21 cellular contexts compared by ENCODE assay signal in the genomic region with DNA sequence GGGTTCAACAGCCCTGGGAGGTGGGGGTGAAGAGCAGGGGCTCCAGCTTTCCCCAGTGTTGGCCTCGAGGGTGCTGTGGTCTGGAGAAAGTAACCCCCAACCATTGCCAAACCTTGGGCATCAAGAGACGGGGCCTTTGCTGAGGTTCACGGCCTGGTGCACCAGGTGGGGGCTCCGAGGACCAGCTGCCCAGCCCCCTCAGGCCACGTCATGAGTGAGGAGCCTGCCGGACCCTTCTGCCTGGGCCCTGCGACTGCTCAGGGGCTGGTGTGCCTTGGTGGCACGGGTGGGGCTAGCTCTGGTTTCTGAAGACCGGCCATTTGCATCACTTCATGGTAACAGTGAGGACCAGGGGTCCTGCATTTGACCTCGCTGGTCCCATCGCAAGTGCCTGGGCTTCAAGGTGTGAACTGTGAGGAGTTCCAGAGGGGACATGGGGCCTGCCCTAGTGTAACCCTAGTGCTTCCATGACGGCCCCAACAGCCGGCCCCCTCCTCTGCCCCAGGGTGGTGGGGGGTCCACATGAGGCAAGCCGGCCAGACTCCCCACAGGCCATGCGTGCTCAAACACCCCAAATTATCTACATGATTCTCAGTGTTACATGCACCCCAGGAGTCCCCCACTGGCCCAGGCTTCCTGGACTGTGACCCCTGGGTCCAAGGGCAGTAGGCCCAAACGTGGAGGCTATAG.
"Had no signal": no experiment of that assay in that cellular context is flagged by ENCODE, and none has a peak within 500 bp of the region (broad histone marks: within the 10 kb centered on the region; RNA-seq: fewer than 3 reads in every experiment).

No MANE protein-coding gene starts in this region.

- DNase-seq: activated CD4-positive, alpha-beta memory T cell treated with anti-CD3 and anti-CD28 coated beads for 36 hours; activated CD4-positive, alpha-beta T cell treated with anti-CD3 and anti-CD28 coated beads for 4 hours; activated naive CD4-positive, alpha-beta T cell treated with anti-CD3 and anti-CD28 coated beads for 36 hours; activated T-cell treated with anti-CD3 and anti-CD28 coated beads, Interleukin-2, amount 50 U/mL, for 24 hours; central memory CD4-positive, alpha-beta T cell; colonic mucosa; endodermal cell; foreskin fibroblast; hypothalamus; occipital lobe; stimulated activated CD4-positive, alpha-beta T cell treated with anti-CD3 and anti-CD28 coated beads, Interleukin-4, amount 100 ng/mL, for 1 hour; stimulated activated naive CD8-positive, alpha-beta T cell treated with anti-CD3 and anti-CD28 coated beads, Interleukin-15, amount 100 ng/mL, for 72 hours; SW 1271; T-helper 2 cell had no signal

- H3K27me3 ChIP-seq: colonic mucosa, suprapubic skin had no signal

- H3K4me3 ChIP-seq: colonic mucosa, suprapubic skin had no signal

- H3K27ac ChIP-seq: colonic mucosa, epithelial cell of prostate, suprapubic skin had no signal

- H3K36me3 ChIP-seq: colonic mucosa, suprapubic skin had no signal

- H3K9me3 Mint-ChIP-seq: activated CD4-positive, alpha-beta memory T cell treated with anti-CD3 and anti-CD28 coated beads for 36 hours; activated naive CD4-positive, alpha-beta T cell treated with anti-CD3 and anti-CD28 coated beads for 36 hours; activated T-cell treated with anti-CD3 and anti-CD28 coated beads, Interleukin-2, amount 50 U/mL, for 24 hours; activated T-helper 2 cell treated with anti-CD3 and anti-CD28 coated beads, Interferon-gamma antibody, Interleukin-2, Interleukin-4, amounts not matched to agents 10 μg/mL and 5 μg/mL and 100 μg/mL, durations not matched to agents 14 hours and 24 hours and 36 hours; brain; endodermal cell; nephron; stimulated activated naive CD8-positive, alpha-beta T cell treated with anti-CD3 and anti-CD28 coated beads, Interleukin-15, amount 100 ng/mL, for 72 hours; type B pancreatic cell had no signal

- H3K27ac Mint-ChIP-seq: activated CD4-positive, alpha-beta memory T cell treated with anti-CD3 and anti-CD28 coated beads for 36 hours; activated naive CD4-positive, alpha-beta T cell treated with anti-CD3 and anti-CD28 coated beads for 36 hours; activated T-cell treated with anti-CD3 and anti-CD28 coated beads, Interleukin-2, amount 50 U/mL, for 24 hours; activated T-helper 2 cell treated with anti-CD3 and anti-CD28 coated beads, Interferon-gamma antibody, Interleukin-2, Interleukin-4, amounts not matched to agents 10 μg/mL and 5 μg/mL and 100 μg/mL, durations not matched to agents 14 hours and 24 hours and 36 hours; endodermal cell; progenitor cell of endocrine pancreas; stimulated activated naive CD8-positive, alpha-beta T cell treated with anti-CD3 and anti-CD28 coated beads, Interleukin-15, amount 100 ng/mL, for 72 hours; type B pancreatic cell had no signal

- H3K9me3 ChIP-seq: colonic mucosa, suprapubic skin had no signal

- H3K27me3 Mint-ChIP-seq: activated CD4-positive, alpha-beta memory T cell treated with anti-CD3 and anti-CD28 coated beads for 36 hours; activated T-cell treated with anti-CD3 and anti-CD28 coated beads, Interleukin-2, amount 50 U/mL, for 24 hours; brain; progenitor cell of endocrine pancreas; stimulated activated naive CD8-positive, alpha-beta T cell treated with anti-CD3 and anti-CD28 coated beads, Interleukin-15, amount 100 ng/mL, for 72 hours; type B pancreatic cell had no signal

- H3K4me1 Mint-ChIP-seq: endodermal cell had no signal

- H3K4me1 ChIP-seq: colonic mucosa had no signal

- H3K4me3 Mint-ChIP-seq: activated CD4-positive, alpha-beta memory T cell treated with anti-CD3 and anti-CD28 coated beads for 36 hours; activated naive CD4-positive, alpha-beta T cell treated with anti-CD3 and anti-CD28 coated beads for 36 hours; activated T-cell treated with anti-CD3 and anti-CD28 coated beads, Interleukin-2, amount 50 U/mL, for 24 hours; brain; endodermal cell; nephron; stimulated activated naive CD8-positive, alpha-beta T cell treated with anti-CD3 and anti-CD28 coated beads, Interleukin-15, amount 100 ng/mL, for 72 hours; type B pancreatic cell had no signal

- ATAC-seq: stimulated activated naive CD8-positive, alpha-beta T cell treated with anti-CD3 and anti-CD28 coated beads, Interleukin-15, amount 100 ng/mL, for 72 hours had no signal

- H3K36me3 Mint-ChIP-seq: activated CD4-positive, alpha-beta memory T cell treated with anti-CD3 and anti-CD28 coated beads for 36 hours; brain; type B pancreatic cell had no signal
